In genomic region chr1:53376742-53377437, GRCh38 we compare ENCODE assay signal across 13 cellular contexts. TPM values are rescaled to one million over a fixed set of nuclear protein-coding genes. Genes with fewer than 3 reads are reported as not detected.
A peak's percentile ranks its signal among the peaks of the same experiment; 100 is the strongest.
DNase-seq lines count a peak whose midpoint lies in the region; ATAC-seq and TF ChIP-seq lines count a peak whose summit lies in the region.
"Had no signal": no experiment of that assay in that cellular context is flagged by ENCODE, and none has a peak within 500 bp of the region (broad histone marks: within the 10 kb centered on the region; RNA-seq: fewer than 3 reads in every experiment).

No MANE protein-coding gene starts in this region.

- peaks cover 42% of the 10 kb centered on the region for H3K4me1 Mint-ChIP-seq in brain
- H3K4me1 Mint-ChIP-seq in CD4-positive, alpha-beta memory T cell, result peaks cover 0 to 2% (median 0%) of the 10 kb centered on the region in 4 donors
- H3K4me1 Mint-ChIP-seq: stimulated activated naive CD8-positive, alpha-beta T cell treated with anti-CD3 and anti-CD28 coated beads, Interleukin-15, amount 100 ng/mL, for 72 hours had no signal

- POLR2A ChIA-PET in CD4-positive, alpha-beta memory T cell (lab: Charles Lee; ENCODE audit: partially characterized antibody), result no interaction called here

- no peak overlapping the region for H3K27ac ChIP-seq in CD4-positive, alpha-beta memory T cell (ENCODE audit: low read depth, low read length)

- no peak for ATAC-seq in GM19452 (IDR thresholded peaks at IDR 0.05; ENCODE audit: unreplicated experiment)
- ATAC-seq: stimulated activated naive CD8-positive, alpha-beta T cell treated with anti-CD3 and anti-CD28 coated beads, Interleukin-15, amount 100 ng/mL, for 72 hours had no signal

- peak overlapping the region in 3 of 5 experiments; percentile 31 to 76 (median 55) for H3K27ac Mint-ChIP-seq in brain
- peak overlapping the region in 1 of 7 donors; percentile 31 for H3K27ac Mint-ChIP-seq in CD4-positive, alpha-beta memory T cell
- H3K27ac Mint-ChIP-seq: stimulated activated naive CD8-positive, alpha-beta T cell treated with anti-CD3 and anti-CD28 coated beads, Interleukin-15, amount 100 ng/mL, for 72 hours had no signal

- H3K36me3 ChIP-seq in CD4-positive, alpha-beta memory T cell (ENCODE audit: insufficient read depth, low read length), result no peaks in the 10 kb centered on the region

- DNase-seq in NCI-H748 (lab: John Stamatoyannopoulos, UW; ENCODE audit: unreplicated experiment), result peak; percentile 17
- no peak for DNase-seq in NCI-H748 treated with DMSO at 0.1 percent for 48 hours (lab: John Stamatoyannopoulos, UW)
- peak; percentile 52 for DNase-seq in NCI-H2107 (lab: John Stamatoyannopoulos, UW)
- peak; percentile 40 for DNase-seq in posterior vena cava (ENCODE audit: low spot score)
- no peak for DNase-seq in CD4-positive, alpha-beta memory T cell
- no peak for DNase-seq in EL
- DNase-seq: Calu3; erythroblast; NCI-H146; stimulated activated naive CD8-positive, alpha-beta T cell treated with anti-CD3 and anti-CD28 coated beads, Interleukin-15, amount 100 ng/mL, for 72 hours had no signal

- intact Hi-C loops in posterior vena cava (cut with DNase I), result no loop called here
- intact Hi-C loops in CD4-positive, alpha-beta memory T cell (cut with micrococcal nuclease), result no loop called here

- H3K9me3 ChIP-seq in CD4-positive, alpha-beta memory T cell (ENCODE audit: control insufficient read depth in 1 of 2, low read length in 2 of 2), result no peaks in the 10 kb centered on the region
- H3K9me3 ChIP-seq: SK-N-SH had no signal

- CTCF ChIA-PET in CD4-positive, alpha-beta memory T cell (lab: Charles Lee; ENCODE audit: partially characterized antibody), result no interaction called here

- H3K4me3 ChIP-seq in CD4-positive, alpha-beta memory T cell (ENCODE audit: low read length in 2 of 2), result no peak overlapping the region

- no peaks in the 10 kb centered on the region for H3K27me3 Mint-ChIP-seq in brain
- H3K27me3 Mint-ChIP-seq in CD4-positive, alpha-beta memory T cell, result peaks cover 2 to 6% of the 10 kb centered on the region in 2 donors

- H3K4me3 Mint-ChIP-seq in brain, result no peak overlapping the region
- no peak overlapping the region for H3K4me3 Mint-ChIP-seq in CD4-positive, alpha-beta memory T cell
- H3K4me3 Mint-ChIP-seq: stimulated activated naive CD8-positive, alpha-beta T cell treated with anti-CD3 and anti-CD28 coated beads, Interleukin-15, amount 100 ng/mL, for 72 hours had no signal

- TF ChIP-seq CTCF in brain (conservative IDR thresholded peaks at IDR 0.05), result no peak

- no peaks in the 10 kb centered on the region for H3K4me1 ChIP-seq in CD4-positive, alpha-beta memory T cell (ENCODE audit: insufficient read depth, low read length)

- no peaks in the 10 kb centered on the region for H3K27me3 ChIP-seq in CD4-positive, alpha-beta memory T cell (ENCODE audit: insufficient read depth, low read length)

- no peaks in the 10 kb centered on the region for H3K36me3 Mint-ChIP-seq in brain
- no peaks in the 10 kb centered on the region for H3K36me3 Mint-ChIP-seq in CD4-positive, alpha-beta memory T cell

- peaks cover 0 to 6% (median 0%) of the 10 kb centered on the region in 5 experiments for H3K9me3 Mint-ChIP-seq in brain
- H3K9me3 Mint-ChIP-seq in CD4-positive, alpha-beta memory T cell, result no peaks in the 10 kb centered on the region
- H3K9me3 Mint-ChIP-seq: stimulated activated naive CD8-positive, alpha-beta T cell treated with anti-CD3 and anti-CD28 coated beads, Interleukin-15, amount 100 ng/mL, for 72 hours had no signal

RNA-seq across cellular contexts. Expression of gene LRP8, which starts 49.0 kb away (rescaled TPM):
- 17.4 TPM for polyA plus RNA-seq in brain (ENCODE audit: insufficient read depth, low read depth, low replicate concordance)
- 1 to 10 TPM; 5.7 to 7.2 TPM for total RNA-seq in posterior vena cava
- 10 to 100 TPM; 16.3 to 17.6 TPM for total RNA-seq in CD4-positive, alpha-beta memory T cell
- 1 to 10 TPM in 1 of 2 donors, under 1 TPM in 1; 0.91 to 3.7 TPM for polyA plus RNA-seq in CD4-positive, alpha-beta memory T cell

Comparison
In these comparisons a context has a peak if more than half of its experiments do, and no peak if none do; other contexts are left out.
1. DNase-seq: peak in NCI-H748 (single experiment), NCI-H2107 (single experiment) and posterior vena cava (single experiment); none in NCI-H748 treated with DMSO at 0.1 percent for 48 hours (single experiment), CD4-positive, alpha-beta memory T cell (0 of 5) and EL (single experiment).